ENCODE assay signal across 18 cellular contexts in genomic region chr13:107992542-107992941, GRCh38.
DNase-seq lines count a peak whose midpoint lies in the region; ATAC-seq, FAIRE-seq and TF ChIP-seq lines count a peak whose summit lies in the region.
"Had no signal": no experiment of that assay in that cellular context is flagged by ENCODE, and none has a peak within 500 bp of the region (broad histone marks: within the 10 kb centered on the region; RNA-seq: fewer than 3 reads in every experiment).

No MANE protein-coding gene starts in this region.

- H3K4me1 Mint-ChIP-seq in type B pancreatic cell (ENCODE audit: unreplicated experiment), result no peaks in the 10 kb centered on the region
- H3K4me1 Mint-ChIP-seq: IgD-negative memory B cell had no signal

- no peaks in the 10 kb centered on the region for H3K36me3 Mint-ChIP-seq in type B pancreatic cell
- H3K36me3 Mint-ChIP-seq: IgD-negative memory B cell had no signal

- no peak for TF ChIP-seq EP300 in gastroesophageal sphincter (IDR thresholded peaks at IDR 0.05)

- no peak overlapping the region for H3K27ac ChIP-seq in OCI-LY3 (ENCODE audit: low read length)
- no peak overlapping the region for H3K27ac ChIP-seq in gastroesophageal sphincter

- no peak overlapping the region for H3K4me3 Mint-ChIP-seq in type B pancreatic cell
- H3K4me3 Mint-ChIP-seq: H9, IgD-negative memory B cell had no signal

- H3K27me3 Mint-ChIP-seq in type B pancreatic cell, result no peaks in the 10 kb centered on the region
- H3K27me3 Mint-ChIP-seq: IgD-negative memory B cell had no signal

- no peak for TF ChIP-seq CTCF in OCI-LY3 (IDR thresholded peaks at IDR 0.05; ENCODE audit: low read depth, low read length)
- TF ChIP-seq CTCF in choroid plexus epithelial cell (conservative IDR thresholded peaks at IDR 0.05; ENCODE audit: low read depth, low read length), result no peak
- no peak for TF ChIP-seq CTCF in type B pancreatic cell (conservative IDR thresholded peaks at IDR 0.05)
- no peak for TF ChIP-seq CTCF in gastroesophageal sphincter (IDR thresholded peaks at IDR 0.05)

- no peaks in the 10 kb centered on the region for H4K20me1 ChIP-seq in OCI-LY3 (ENCODE audit: insufficient read depth, low read length)

- DNase-seq in choroid plexus epithelial cell (ENCODE audit: low read depth) (peak; percentile 2), islet precursor cell (peak; percentile 63), type B pancreatic cell (ENCODE audit: extremely low spot score, unreplicated experiment) (no peak), NCI-H2029 treated with DMSO at 0.1 percent for 48 hours (lab: John Stamatoyannopoulos, UW) (no peak), GM12892 (ENCODE audit: insufficient read length) (no peak)
- DNase-seq in NK-92 treated with Interleukin-12 subunit alpha and Interleukin-12 subunit beta, amount 100 ng/mL, for 24 hours (lab: John Stamatoyannopoulos, UW), result no peak
- DNase-seq: COR-L47, EL, H9, NCI-H187 treated with DMSO at 0.1 percent for 48 hours, NCI-H2171, NCI-H446 treated with DMSO at 0.1 percent for 48 hours, NCI-H748 treated with DMSO at 0.1 percent for 48 hours had no signal

- H3K4me1 ChIP-seq in OCI-LY3 (ENCODE audit: low read length) (peaks cover 8% of the 10 kb centered on the region), gastroesophageal sphincter (no peaks in the 10 kb centered on the region)

- no peak for FAIRE-seq in GM12892 (lab: Jason Lieb, UNC)
- FAIRE-seq: HTR-8/SVneo had no signal

- no peak overlapping the region for H3K4me3 ChIP-seq in OCI-LY3 (ENCODE audit: low read length)
- H3K4me3 ChIP-seq in choroid plexus epithelial cell (ENCODE audit: low read depth, low read length), result no peak overlapping the region
- H3K4me3 ChIP-seq in gastroesophageal sphincter, result no peak overlapping the region

- WGBS in gastroesophageal sphincter (ENCODE audit: low coverage in 1 of 2), 2 donors, result 41 to 48% methylated on average over 2 of the region's 2 CpGs

- no peaks in the 10 kb centered on the region for H3K36me3 ChIP-seq in OCI-LY3 (replicated peaks; ENCODE audit: low read depth, low read length)
- H3K36me3 ChIP-seq in gastroesophageal sphincter, result no peaks in the 10 kb centered on the region

- no peaks in the 10 kb centered on the region for H3K79me2 ChIP-seq in OCI-LY3 (ENCODE audit: low read length)

- H2AFZ ChIP-seq in OCI-LY3 (ENCODE audit: low read depth, low read length), result peak overlapping the region; percentile 41; the same call in 1 of the 2 replicates

- H3K27me3 ChIP-seq in OCI-LY3 (ENCODE audit: low read depth, low read length), result no peaks in the 10 kb centered on the region
- no peaks in the 10 kb centered on the region for H3K27me3 ChIP-seq in gastroesophageal sphincter

- no peak for TF ChIP-seq POLR2A in gastroesophageal sphincter (IDR thresholded peaks at IDR 0.05)
- no peak for TF ChIP-seq POLR2A in GM12892 (IDR thresholded peaks at IDR 0.05; ENCODE audit: low read depth, low read length)

- no peak for ATAC-seq in gastroesophageal sphincter
- ATAC-seq: Panc1 had no signal

- H3K9me3 Mint-ChIP-seq in type B pancreatic cell, result no peaks in the 10 kb centered on the region

- no peak overlapping the region for H3K4me2 ChIP-seq in OCI-LY3 (ENCODE audit: low read length)

- no peaks in the 10 kb centered on the region for H3K9me3 ChIP-seq in OCI-LY3 (ENCODE audit: insufficient read depth, low read length)
- H3K9me3 ChIP-seq in gastroesophageal sphincter, result no peaks in the 10 kb centered on the region

- peak overlapping the region; percentile 54 for H3K27ac Mint-ChIP-seq in type B pancreatic cell
- H3K27ac Mint-ChIP-seq: H9, IgD-negative memory B cell had no signal

- no peak overlapping the region for H3K9ac ChIP-seq in OCI-LY3 (ENCODE audit: low read length)

Comparison
In these comparisons a context has a peak if more than half of its experiments do, and no peak if none do; other contexts are left out.
1. DNase-seq: peak in choroid plexus epithelial cell (single experiment) and islet precursor cell (single experiment); none in type B pancreatic cell (single experiment), NCI-H2029 treated with DMSO at 0.1 percent for 48 hours (single experiment), NK-92 treated with Interleukin-12 subunit alpha and Interleukin-12 subunit beta, amount 100 ng/mL, for 24 hours (single experiment) and GM12892 (single experiment).